In genomic region chr2:28391564-28392296, GRCh38 we compare ENCODE assay signal across 1 cellular context.
TF ChIP-seq lines count a peak whose summit lies in the region.

No MANE protein-coding gene starts in this region.

TF ChIP-seq in HepG2, 621 proteins besides CTCF, POLR2A, EP300 and RAD21 (continued from another document and continues in another):
- TF ChIP-seq MTA1 (CRISPR knock-in tag; IDR thresholded peaks at IDR 0.05; ENCODE audit: borderline replicate concordance), result no peak
- no peak for TF ChIP-seq KLF6 (CRISPR knock-in tag; IDR thresholded peaks at IDR 0.05)
- no peak for TF ChIP-seq PRMT3 (CRISPR knock-in tag; IDR thresholded peaks at IDR 0.05; ENCODE audit: borderline replicate concordance, low read depth)
- no peak for TF ChIP-seq ZNF136 (CRISPR knock-in tag; IDR thresholded peaks at IDR 0.05; ENCODE audit: low read depth)
- TF ChIP-seq ZNF331 (CRISPR knock-in tag; IDR thresholded peaks at IDR 0.05), result no peak
- no peak for TF ChIP-seq ZNF597 (CRISPR knock-in tag; IDR thresholded peaks at IDR 0.05)
- no peak for TF ChIP-seq HNRNPK (IDR thresholded peaks at IDR 0.05; ENCODE audit: low read depth, low read length, poor library complexity, severe bottlenecking)
- no peak for TF ChIP-seq UBTF (CRISPR knock-in tag; IDR thresholded peaks at IDR 0.05)
- TF ChIP-seq CEBPB (IDR thresholded peaks at IDR 0.05; ENCODE audit: borderline replicate concordance, low read depth, low read length), result no peak
- 0 out of 2 replicates have a peak, but pooled peaks have one; percentile 60 for TF ChIP-seq NCOA1 (CRISPR knock-in tag; IDR thresholded peaks at IDR 0.05)
- TF ChIP-seq ZNF775 (CRISPR knock-in tag; IDR thresholded peaks at IDR 0.05; ENCODE audit: borderline replicate concordance), result no peak
- no peak for TF ChIP-seq SP1 (IDR thresholded peaks at IDR 0.05)
- peak; percentile 56; the same call in 1 of the 2 replicates for TF ChIP-seq SP1 (CRISPR knock-in tag; IDR thresholded peaks at IDR 0.05)
- no peak for TF ChIP-seq CEBPZ (IDR thresholded peaks at IDR 0.05; ENCODE audit: low read length)
- TF ChIP-seq ZNF274 (CRISPR knock-in tag; IDR thresholded peaks at IDR 0.05), result no peak
- no peak; the same call in 2 of the 3 replicates for TF ChIP-seq MXI1 (IDR thresholded peaks at IDR 0.05; ENCODE audit: borderline replicate concordance, low read depth, low read length)
- no peak for TF ChIP-seq FOXK1 (CRISPR knock-in tag; IDR thresholded peaks at IDR 0.05; ENCODE audit: borderline replicate concordance, low read depth)
- no peak for TF ChIP-seq ZC3H4 (CRISPR knock-in tag; IDR thresholded peaks at IDR 0.05; ENCODE audit: borderline replicate concordance)
- TF ChIP-seq FOXO4 (CRISPR knock-in tag; conservative IDR thresholded peaks at IDR 0.05), result 0 out of 2 replicates have a peak, but pooled peaks have one; percentile 60
- no peak for TF ChIP-seq ATF2 (CRISPR knock-in tag; IDR thresholded peaks at IDR 0.05)
- TF ChIP-seq NR3C1 (CRISPR knock-in tag; IDR thresholded peaks at IDR 0.05), result no peak
- no peak for TF ChIP-seq CREB1 (IDR thresholded peaks at IDR 0.05)
- TF ChIP-seq CREB1 (CRISPR knock-in tag; IDR thresholded peaks at IDR 0.05), result no peak
- peak; percentile 29; the same call in 1 of the 2 replicates for TF ChIP-seq ADNP (CRISPR knock-in tag; IDR thresholded peaks at IDR 0.05)
- TF ChIP-seq ZNF878 (CRISPR knock-in tag; IDR thresholded peaks at IDR 0.05), result 0 out of 2 replicates have a peak, but pooled peaks have one; percentile 32
- TF ChIP-seq ZFY (CRISPR knock-in tag; IDR thresholded peaks at IDR 0.05), result no peak
- TF ChIP-seq ZFX (CRISPR knock-in tag; IDR thresholded peaks at IDR 0.05; ENCODE audit: low read depth), result no peak
- TF ChIP-seq PAX8 (CRISPR knock-in tag; IDR thresholded peaks at IDR 0.05; ENCODE audit: borderline replicate concordance), result no peak
- TF ChIP-seq PHF21A (CRISPR knock-in tag; IDR thresholded peaks at IDR 0.05), result peak; percentile 53
- TF ChIP-seq ARID5B (CRISPR knock-in tag; IDR thresholded peaks at IDR 0.05), result 0 out of 2 replicates have a peak, but pooled peaks have one; percentile 40
- peak; percentile 77; the same call in 1 of the 2 replicates for TF ChIP-seq TFDP1 (CRISPR knock-in tag; IDR thresholded peaks at IDR 0.05; ENCODE audit: borderline replicate concordance)
- no peak for TF ChIP-seq PREB (CRISPR knock-in tag; IDR thresholded peaks at IDR 0.05)
- TF ChIP-seq ZBTB1 (CRISPR knock-in tag; IDR thresholded peaks at IDR 0.05; ENCODE audit: borderline replicate concordance), result no peak
- TF ChIP-seq ZNF737 (CRISPR knock-in tag; IDR thresholded peaks at IDR 0.05; ENCODE audit: borderline replicate concordance), result no peak
- no peak for TF ChIP-seq ZKSCAN8 (CRISPR knock-in tag; IDR thresholded peaks at IDR 0.05; ENCODE audit: borderline replicate concordance)
- TF ChIP-seq PRDM4 (CRISPR knock-in tag; IDR thresholded peaks at IDR 0.05; ENCODE audit: borderline replicate concordance), result no peak
- 0 out of 2 replicates have a peak, but pooled peaks have one; percentile 17 for TF ChIP-seq ZBTB3 (CRISPR knock-in tag; IDR thresholded peaks at IDR 0.05; ENCODE audit: borderline replicate concordance, low read depth)
- no peak for TF ChIP-seq ZNF724P (CRISPR knock-in tag; IDR thresholded peaks at IDR 0.05; ENCODE audit: borderline replicate concordance)
- no peak for TF ChIP-seq ELF1 (CRISPR knock-in tag; IDR thresholded peaks at IDR 0.05)
- TF ChIP-seq ISX (CRISPR knock-in tag; conservative IDR thresholded peaks at IDR 0.05), result no peak
- TF ChIP-seq RARG (CRISPR knock-in tag; IDR thresholded peaks at IDR 0.05; ENCODE audit: low read depth), result no peak
